ENCODE assay signal across 20 cellular contexts in the genomic region with DNA sequence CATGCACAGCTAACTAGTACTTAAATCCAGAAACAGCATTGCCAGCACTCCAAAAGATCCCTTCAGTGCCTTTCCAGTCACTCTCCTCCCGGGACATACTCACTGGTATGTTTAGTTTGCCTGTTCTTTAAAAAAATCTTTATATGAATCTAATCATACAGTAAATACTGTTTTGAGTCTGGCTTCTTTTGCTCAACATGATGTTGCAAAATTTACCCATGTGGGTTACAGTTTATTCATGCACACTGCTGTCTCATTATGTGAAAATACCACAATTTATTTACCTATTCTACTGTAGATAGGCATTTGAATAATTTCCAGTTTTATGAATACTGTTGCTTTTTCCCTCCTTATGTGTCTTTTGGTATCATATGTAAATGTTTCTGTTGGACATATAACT.
"Had no signal": no experiment of that assay in that cellular context is flagged by ENCODE, and none has a peak within 500 bp of the region (broad histone marks: within the 10 kb centered on the region; RNA-seq: fewer than 3 reads in every experiment).

No MANE protein-coding gene starts in this region.

- H3K27ac Mint-ChIP-seq: activated T-helper 2 cell treated with anti-CD3 and anti-CD28 coated beads, Interferon-gamma antibody, Interleukin-2, Interleukin-4, amounts not matched to agents 10 μg/mL and 5 μg/mL and 100 μg/mL, durations not matched to agents 14 hours and 24 hours and 36 hours; brain; type B pancreatic cell had no signal

- H3K9me3 ChIP-seq: colonic mucosa, prostate gland had no signal

- H3K27me3 ChIP-seq: colonic mucosa, esophagus squamous epithelium, heart left ventricle had no signal

- H3K27ac ChIP-seq: colonic mucosa, esophagus squamous epithelium, heart left ventricle, prostate gland, SK-N-MC, skin epidermis had no signal

- H3K4me3 Mint-ChIP-seq: activated naive CD4-positive, alpha-beta T cell treated with anti-CD3 and anti-CD28 coated beads for 36 hours; brain; type B pancreatic cell had no signal

- H3K9me3 Mint-ChIP-seq: immature natural killer cell, type B pancreatic cell had no signal

- ATAC-seq: heart left ventricle, right cardiac atrium had no signal

- H3K27me3 Mint-ChIP-seq: brain, type B pancreatic cell had no signal

- DNase-seq: activated CD4-positive, alpha-beta T cell treated with anti-CD3 and anti-CD28 coated beads for 1 hour; activated CD8-positive, alpha-beta memory T cell treated with anti-CD3 and anti-CD28 coated beads, Interleukin-2, amount 50 U/mL, for 48 hours; activated naive CD4-positive, alpha-beta T cell treated with anti-CD3 and anti-CD28 coated beads for 36 hours; central memory CD4-positive, alpha-beta T cell; colonic mucosa; esophagus squamous epithelium; foreskin melanocyte; heart left ventricle; immature natural killer cell; right cardiac atrium; stimulated activated CD4-positive, alpha-beta T cell treated with anti-CD3 and anti-CD28 coated beads, Interleukin-15, amount 100 ng/mL, for 24 hours; stimulated activated CD4-positive, alpha-beta T cell treated with anti-CD3 and anti-CD28 coated beads, Interleukin-4, amount 100 ng/mL, for 1 hour; stimulated activated naive CD4-positive, alpha-beta T cell; T-helper 1 cell had no signal
